In the genomic region with DNA sequence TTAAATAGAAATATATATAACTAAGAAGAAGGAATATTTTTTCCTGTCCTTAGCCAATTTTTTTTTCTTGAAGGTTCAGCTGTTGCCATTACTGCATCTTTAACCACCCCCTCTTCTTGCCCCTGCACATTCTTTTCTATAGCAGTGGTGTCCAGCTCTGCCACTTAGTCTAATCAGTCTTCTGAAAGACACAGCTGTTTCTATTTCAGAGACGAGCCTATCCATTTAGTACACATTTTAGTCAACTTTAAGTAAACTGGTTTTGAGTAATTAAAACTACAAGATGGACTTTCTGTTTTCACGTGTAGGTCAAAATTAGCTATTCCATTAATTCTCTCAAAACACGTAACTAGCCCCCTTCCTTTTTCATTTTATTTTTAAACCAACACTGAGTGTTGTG, we compare ENCODE assay signal across 10 cellular contexts. TPM values are rescaled to one million over a fixed set of nuclear protein-coding genes. Genes with fewer than 3 reads are reported as not detected.
DNase-seq lines count a peak whose midpoint lies in the region; ATAC-seq and TF ChIP-seq lines count a peak whose summit lies in the region.
"Had no signal": no experiment of that assay in that cellular context is flagged by ENCODE, and none has a peak within 500 bp of the region (broad histone marks: within the 10 kb centered on the region; RNA-seq: fewer than 3 reads in every experiment).

No MANE protein-coding gene starts in this region.

- H3K4me1 Mint-ChIP-seq in H9, result peaks cover 16 to 20% of the 10 kb centered on the region in 2 experiments

- H3K79me2 ChIP-seq in MM.1S (ENCODE audit: low read length) (peaks cover 35% of the 10 kb centered on the region), H9 (ENCODE audit: insufficient read depth, low read length) (peaks cover 4% of the 10 kb centered on the region; the same call in 1 of the 2 replicates)

- no peaks in the 10 kb centered on the region for H3K27me3 Mint-ChIP-seq in H9 (ENCODE audit: low read depth)

- no peak overlapping the region for H2BK5ac ChIP-seq in H9 (ENCODE audit: insufficient read length, low read length)

- H3F3A ChIP-seq in MM.1S (ENCODE audit: insufficient read depth, low read length), result no peaks in the 10 kb centered on the region

- no peaks in the 10 kb centered on the region for H3K9me3 ChIP-seq in MM.1S (replicated peaks; ENCODE audit: insufficient read depth, low read length)
- no peaks in the 10 kb centered on the region for H3K9me3 ChIP-seq in H9 (ENCODE audit: control insufficient read depth, low read depth, low read length)
- H3K9me3 ChIP-seq: upper lobe of right lung had no signal

- peaks cover 22 to 27% (median 26%) of the 10 kb centered on the region in 3 experiments for H3K36me3 Mint-ChIP-seq in H9 (ENCODE audit: insufficient read depth in 1 of 3, low read depth in 3 of 3)

- no peak overlapping the region for H3K14ac ChIP-seq in H9 (ENCODE audit: insufficient read depth, low read length)

- no peak overlapping the region for H2AK5ac ChIP-seq in H9 (ENCODE audit: insufficient read length, low read length)

- H3K4me2 ChIP-seq in MM.1S (ENCODE audit: low read depth, low read length) (no peak overlapping the region), H9 (ENCODE audit: insufficient read depth, insufficient read length, low read length) (no peak overlapping the region)

- no peak overlapping the region for H3K23ac ChIP-seq in H9 (ENCODE audit: insufficient read length, low read depth, low read length)

- no peak overlapping the region for H3K4ac ChIP-seq in H9 (ENCODE audit: low read depth, low read length)

- H2BK12ac ChIP-seq in H9 (ENCODE audit: insufficient read length, low read depth, low read length), result no peak overlapping the region

- no peak overlapping the region; a peak in 1 of 5 replicates for H3K4me3 Mint-ChIP-seq in H9

- H3K56ac ChIP-seq in H9 (ENCODE audit: insufficient read length, low read depth, low read length), result no peak overlapping the region

- H4K20me1 ChIP-seq in MM.1S (ENCODE audit: insufficient read depth, low read length) (0 out of 2 replicates have a peak, but pooled peaks cover 3% of the 10 kb centered on the region), H9 (ENCODE audit: control insufficient read depth, insufficient read depth, insufficient read length) (no peaks in the 10 kb centered on the region)

- H3K9me2 ChIP-seq in MM.1S (replicated peaks; ENCODE audit: insufficient read depth, low read length), result no peaks in the 10 kb centered on the region

- H3K27ac ChIP-seq in MM.1S (ENCODE audit: low read length), result peak overlapping the region; percentile 40; the same call in 1 of the 2 replicates
- H3K27ac ChIP-seq in H9 (ENCODE audit: insufficient read length, low read depth, low read length), result no peak overlapping the region
- H3K27ac ChIP-seq: upper lobe of right lung had no signal

- H3K79me1 ChIP-seq in H9 (ENCODE audit: insufficient read depth, low read depth, low read length, poor library complexity, severe bottlenecking), result peaks cover 5% of the 10 kb centered on the region

- H2BK20ac ChIP-seq in H9 (ENCODE audit: low read depth, low read length, poor library complexity, severe bottlenecking), result no peak overlapping the region

- H3K27me3 ChIP-seq in MM.1S (replicated peaks; ENCODE audit: insufficient read depth, low read length) (no peaks in the 10 kb centered on the region), H9 (ENCODE audit: insufficient read depth, low read length) (no peaks in the 10 kb centered on the region)
- H3K27me3 ChIP-seq: upper lobe of right lung had no signal

- TF ChIP-seq CTCF in MM.1S (IDR thresholded peaks at IDR 0.05; ENCODE audit: low read length) (no peak), H9 (conservative IDR thresholded peaks at IDR 0.05) (no peak)

- peak; percentile 79 for ATAC-seq in GM18502 (IDR thresholded peaks at IDR 0.05; ENCODE audit: poor library complexity, unreplicated experiment)
- ATAC-seq in GM19467 (IDR thresholded peaks at IDR 0.05; ENCODE audit: unreplicated experiment), result peak; percentile 71
- peak; percentile 77 for ATAC-seq in HG02973 (IDR thresholded peaks at IDR 0.05; ENCODE audit: unreplicated experiment)
- ATAC-seq: upper lobe of right lung had no signal

- no CpG with 5 or more reads among the region's 3 CpGs for WGBS in H9 (ENCODE audit: extremely low coverage, insufficient read length, low lambda C conversion rate)

- H4K5ac ChIP-seq in H9 (ENCODE audit: insufficient read length, low read depth, low read length), result no peak overlapping the region

- no peak overlapping the region for H3T11ph ChIP-seq in H9 (ENCODE audit: low read length)

- no peak overlapping the region for H2BK120ac ChIP-seq in H9 (ENCODE audit: low read depth, low read length, poor library complexity, severe bottlenecking)

- H4K91ac ChIP-seq in H9 (ENCODE audit: insufficient read length, low read depth, low read length), result no peak overlapping the region

- H3K4me1 ChIP-seq in MM.1S (ENCODE audit: low read length) (no peaks in the 10 kb centered on the region), H9 (ENCODE audit: insufficient read depth, low read length) (peaks cover 2% of the 10 kb centered on the region; the same call in 1 of the 2 replicates)

- H2BK15ac ChIP-seq in H9 (ENCODE audit: low read depth, low read length), result no peak overlapping the region

- H4K8ac ChIP-seq in H9 (replicated peaks; ENCODE audit: insufficient read length, low read depth, low read length), result no peak overlapping the region

- no peak overlapping the region for H3K4me3 ChIP-seq in MM.1S (ENCODE audit: low read length)
- H3K4me3 ChIP-seq: upper lobe of right lung had no signal

- peaks cover 15 to 21% of the 10 kb centered on the region in 2 experiments for H3K9me3 Mint-ChIP-seq in H9

- DNase-seq in MM.1S (peak; percentile 17), NCI-H187 treated with DMSO at 0.1 percent for 48 hours (lab: John Stamatoyannopoulos, UW) (no peak), H9 (no peak), putamen (ENCODE audit: low spot score) (no peak), OCI-M2 (lab: John Stamatoyannopoulos, UW; ENCODE audit: unreplicated experiment) (no peak)
- DNase-seq: NCI-H524 treated with DMSO at 0.1 percent for 48 hours, upper lobe of right lung had no signal

- H3K23me2 ChIP-seq in H9 (ENCODE audit: insufficient read length, low read depth, low read length, poor library complexity, severe bottlenecking), result no peaks in the 10 kb centered on the region

- H3K27ac Mint-ChIP-seq in H9, result no peak overlapping the region

- no peaks in the 10 kb centered on the region for H3K36me3 ChIP-seq in MM.1S (replicated peaks; ENCODE audit: insufficient read depth, low read length)
- H3K36me3 ChIP-seq: upper lobe of right lung had no signal

- H3K9ac ChIP-seq in MM.1S (ENCODE audit: low read length) (no peak overlapping the region), H9 (ENCODE audit: extremely low read depth, insufficient read length, low read length) (no peak overlapping the region)

- no peak overlapping the region for H2AFZ ChIP-seq in MM.1S (ENCODE audit: low read length)
- H2AFZ ChIP-seq in H9 (ENCODE audit: low read length), result no peak overlapping the region

- H3K18ac ChIP-seq in H9 (ENCODE audit: insufficient read length, low read depth, low read length), result no peak overlapping the region

RNA-seq across cellular contexts. Expression of gene SPOPL, which starts 21.0 kb away (rescaled TPM):
- total RNA-seq in H9 (2021), result 13.6 and 14.6 TPM in 2 replicates
